In genomic region chr10:32376027-32376426, GRCh38 we compare ENCODE assay signal across 12 cellular contexts. TPM values are rescaled to one million over a fixed set of nuclear protein-coding genes. Genes with fewer than 3 reads are reported as not detected.
DNase-seq lines count a peak whose midpoint lies in the region; ATAC-seq, FAIRE-seq and TF ChIP-seq lines count a peak whose summit lies in the region.
"Had no signal": no experiment of that assay in that cellular context is flagged by ENCODE, and none has a peak within 500 bp of the region (broad histone marks: within the 10 kb centered on the region; RNA-seq: fewer than 3 reads in every experiment).

No MANE protein-coding gene starts in this region.

- H3K4me1 ChIP-seq in ACC112 (ENCODE audit: control insufficient read depth, insufficient read depth, low read length, unreplicated experiment) (peaks cover 17% of the 10 kb centered on the region), GM23248 (ENCODE audit: insufficient read depth) (peaks cover 20% of the 10 kb centered on the region; the same call in 1 of the 2 replicates), astrocyte (ENCODE audit: insufficient read depth, low read length) (peaks cover 11% of the 10 kb centered on the region), mesenchymal stem cell (ENCODE audit: control insufficient read depth, insufficient read depth, low read depth, low read length) (peaks cover 2% of the 10 kb centered on the region)

- peaks cover 7% of the 10 kb centered on the region for H3K4me1 Mint-ChIP-seq in astrocyte (ENCODE audit: low read depth, unreplicated experiment)

- H3K27ac Mint-ChIP-seq in astrocyte (ENCODE audit: unreplicated experiment): no peak overlapping the region
- H3K27ac Mint-ChIP-seq: progenitor cell of endocrine pancreas, T-helper 17 cell had no signal

- no peak overlapping the region for H2BK15ac ChIP-seq in mesenchymal stem cell (ENCODE audit: low read depth, poor library complexity, severe bottlenecking)

- no peak overlapping the region for H2BK120ac ChIP-seq in mesenchymal stem cell (ENCODE audit: low read depth, low read length)

- no peak overlapping the region for H4K8ac ChIP-seq in mesenchymal stem cell (ENCODE audit: low read length)

- no peaks in the 10 kb centered on the region for H3K9me2 ChIP-seq in GM23248 (ENCODE audit: insufficient read depth)

- H3K4me3 ChIP-seq in ACC112 (ENCODE audit: low read depth, low read length) (peak overlapping the region; percentile 86), GM23248 (peak overlapping the region; percentile 93), astrocyte (ENCODE audit: insufficient read depth, low read depth, low read length) (peak overlapping the region; percentile 98), mesenchymal stem cell (ENCODE audit: insufficient read depth in 1 of 2, low read depth in 1 of 2, low read length in 2 of 2) (peak overlapping the region in 1 of 2 experiments; percentile 88)

- H3F3A ChIP-seq in GM23248 (ENCODE audit: insufficient read depth): peaks cover 3% of the 10 kb centered on the region; the same call in 1 of the 2 replicates

- no peaks in the 10 kb centered on the region for H3K27me3 Mint-ChIP-seq in astrocyte (ENCODE audit: low read depth, unreplicated experiment)
- H3K27me3 Mint-ChIP-seq: progenitor cell of endocrine pancreas, T-helper 17 cell had no signal

- H3K79me2 ChIP-seq in ACC112 (ENCODE audit: control insufficient read depth, insufficient read depth, low read length, unreplicated experiment): peaks cover 59% of the 10 kb centered on the region
- H3K79me2 ChIP-seq in GM23248 (ENCODE audit: insufficient read depth): peaks cover 76% of the 10 kb centered on the region
- H3K79me2 ChIP-seq in astrocyte (ENCODE audit: insufficient read depth, low read length): peaks cover 74% of the 10 kb centered on the region

- DNase-seq in GM23248: peak; percentile 17
- DNase-seq in astrocyte (ENCODE audit: low read depth): no peak
- no peak for DNase-seq in mesenchymal stem cell
- no peak for DNase-seq in SW 1271 (lab: John Stamatoyannopoulos, UW)
- no peak for DNase-seq in cerebellar cortex (ENCODE audit: low spot score)
- DNase-seq in NCI-H1436 (lab: John Stamatoyannopoulos, UW): no peak
- DNase-seq: activated gamma-delta T cell, NCI-H146, T-helper 17 cell had no signal

- no peak for TF ChIP-seq CTCF in astrocyte (IDR thresholded peaks at IDR 0.05; ENCODE audit: insufficient read depth, low read depth, low read length)

- H3K4me3 Mint-ChIP-seq in astrocyte (ENCODE audit: unreplicated experiment): no peak overlapping the region

- H4K20me1 ChIP-seq in GM23248 (ENCODE audit: insufficient read depth) (0 out of 2 replicates have a peak, but pooled peaks cover 3% of the 10 kb centered on the region), astrocyte (ENCODE audit: insufficient read depth, low read length) (peaks cover 29% of the 10 kb centered on the region)

- no peak overlapping the region for H2BK12ac ChIP-seq in mesenchymal stem cell (ENCODE audit: low read length in 2 of 2)

- no peaks in the 10 kb centered on the region for H3K9me3 ChIP-seq in GM23248 (ENCODE audit: low read depth)
- H3K9me3 ChIP-seq in astrocyte (ENCODE audit: insufficient read depth, low read depth, low read length): no peaks in the 10 kb centered on the region
- H3K9me3 ChIP-seq in mesenchymal stem cell (ENCODE audit: control insufficient read depth, low read length): no peaks in the 10 kb centered on the region

- H4K91ac ChIP-seq in mesenchymal stem cell (ENCODE audit: low read length): no peak overlapping the region

- no peak overlapping the region for H2BK5ac ChIP-seq in mesenchymal stem cell (ENCODE audit: low read depth, low read length, poor library complexity, severe bottlenecking)

- no peak overlapping the region for H3K18ac ChIP-seq in mesenchymal stem cell (ENCODE audit: low read depth in 1 of 2, low read length in 2 of 2)

- H3K4me2 ChIP-seq in GM23248 (ENCODE audit: unreplicated experiment) (peak overlapping the region; percentile 100), astrocyte (ENCODE audit: low read length) (peak overlapping the region; percentile 98), mesenchymal stem cell (ENCODE audit: low read length, poor library complexity, severe bottlenecking) (no peak overlapping the region)

- no peak overlapping the region for H3K23ac ChIP-seq in mesenchymal stem cell (ENCODE audit: low read length in 2 of 2)

- H3K4ac ChIP-seq in mesenchymal stem cell (ENCODE audit: low read depth in 1 of 2, low read length in 2 of 2): no peak overlapping the region

- WGBS in GM23248 (ENCODE audit: low coverage in 1 of 2, low lambda C conversion rate in 2 of 2, missing lambda C conversion rate in 2 of 2), 2 experiments: 3 to 12% methylated on average over 1 of the region's 1 CpG
- no CpG with 5 or more reads among the region's 1 CpG for WGBS in mesenchymal stem cell

- H3K9ac ChIP-seq in GM23248: peak overlapping the region; percentile 93
- peak overlapping the region; percentile 97 for H3K9ac ChIP-seq in astrocyte (ENCODE audit: low read length)
- H3K9ac ChIP-seq in mesenchymal stem cell (ENCODE audit: low read length): peak overlapping the region; percentile 95

- FAIRE-seq in astrocyte (lab: Jason Lieb, UNC): no peak

- H2AK5ac ChIP-seq in mesenchymal stem cell (ENCODE audit: low read length, severe bottlenecking): no peak overlapping the region

- no peak overlapping the region for H3K27ac ChIP-seq in ACC112 (ENCODE audit: low read depth, low read length)
- H3K27ac ChIP-seq in GM23248: no peak overlapping the region
- H3K27ac ChIP-seq in astrocyte (ENCODE audit: low read depth, low read length): no peak overlapping the region
- no peak overlapping the region for H3K27ac ChIP-seq in mesenchymal stem cell (ENCODE audit: low read length, poor library complexity, severe bottlenecking)

- H3K79me1 ChIP-seq in mesenchymal stem cell (replicated peaks; ENCODE audit: low read length, poor library complexity, severe bottlenecking): peaks cover 2% of the 10 kb centered on the region

- H3K27me3 ChIP-seq in ACC112 (ENCODE audit: insufficient read depth, low read length) (no peaks in the 10 kb centered on the region), GM23248 (replicated peaks; ENCODE audit: insufficient read depth) (no peaks in the 10 kb centered on the region), astrocyte (ENCODE audit: insufficient read depth, low read length) (no peaks in the 10 kb centered on the region), mesenchymal stem cell (ENCODE audit: control insufficient read depth in 1 of 2, insufficient read depth in 1 of 2, low read length in 2 of 2) (no peaks in the 10 kb centered on the region)

- H3K36me3 ChIP-seq in ACC112 (ENCODE audit: insufficient read depth, low read length) (no peaks in the 10 kb centered on the region), GM23248 (ENCODE audit: low read depth) (no peaks in the 10 kb centered on the region), astrocyte (ENCODE audit: insufficient read depth, low read length) (no peaks in the 10 kb centered on the region), mesenchymal stem cell (ENCODE audit: control insufficient read depth in 1 of 2, insufficient read depth in 2 of 2, low read depth in 1 of 2, low read length in 2 of 2) (no peaks in the 10 kb centered on the region)

- H2AFZ ChIP-seq in ACC112 (ENCODE audit: low read length, unreplicated experiment) (no peak overlapping the region), GM23248 (no peak overlapping the region), astrocyte (ENCODE audit: low read depth, low read length) (no peak overlapping the region), mesenchymal stem cell (ENCODE audit: low read depth, low read length) (no peak overlapping the region)

- in situ Hi-C loops in GM23248 (cut with MboI): no loop called here

- no peak for ATAC-seq in GM18858 (IDR thresholded peaks at IDR 0.05; ENCODE audit: unreplicated experiment)
- ATAC-seq: T-helper 17 cell had no signal

- H3K14ac ChIP-seq in mesenchymal stem cell (ENCODE audit: low read length in 2 of 2): no peak overlapping the region

- H3K9me3 Mint-ChIP-seq in astrocyte (ENCODE audit: unreplicated experiment): no peaks in the 10 kb centered on the region

- peaks cover 10% of the 10 kb centered on the region for H3K36me3 Mint-ChIP-seq in astrocyte (ENCODE audit: low read depth, unreplicated experiment)

RNA-seq across cellular contexts. Expression of gene EPC1, which starts 29.1 kb away (rescaled TPM):
- 12.5 and 19.1 TPM in 2 replicates for total RNA-seq in GM23248 (2014; rRNA removed; shearing (Covaris generic))
- 10.6 and 10.7 TPM in 2 replicates for polyA plus RNA-seq in GM23248 (2016; fragmentation: Nextera tagmentation; extraction: Ambion mirVana)
- total RNA-seq in astrocyte: 25.7 and 26.3 TPM in 2 replicates
- polyA plus RNA-seq in mesenchymal stem cell (2013, experiment 1 of 2): 13.3 TPM
- polyA plus RNA-seq in mesenchymal stem cell (2013, experiment 2 of 2): 13.9 TPM
